8 cellular contexts compared by ENCODE assay signal in genomic region chr11:19259487-19260345, GRCh38. TPM values are rescaled to one million over a fixed set of nuclear protein-coding genes. Genes with fewer than 3 reads are reported as not detected.
DNase-seq lines count a peak whose midpoint lies in the region; ATAC-seq and TF ChIP-seq lines count a peak whose summit lies in the region.

No MANE protein-coding gene starts in this region.

- H3K4me3 ChIP-seq in fibroblast of pulmonary artery (replicated peaks; ENCODE audit: low read depth, low read length) (peak overlapping the region; percentile 21), tibial artery (peak overlapping the region in 1 of 2 donors; percentile 13)

- no peaks in the 10 kb centered on the region for H3K9me3 ChIP-seq in tibial artery

- H3K36me3 ChIP-seq in tibial artery, result no peaks in the 10 kb centered on the region

- peak; percentile 63 for DNase-seq in activated gamma-delta T cell treated with Interleukin-2 at 50 U/mL for 16 hours
- no peak for DNase-seq in activated gamma-delta T cell (lab: John Stamatoyannopoulos, UW)
- DNase-seq in OCI-M2 (lab: John Stamatoyannopoulos, UW; ENCODE audit: unreplicated experiment), result peak; percentile 23
- peak; percentile 23 to 27 for DNase-seq in activated T-helper 1 cell treated with anti-CD3 and anti-CD28 coated beads, Interleukin-2, amount 50 U/mL, for 16 hours (ENCODE audit: low read depth in 1 of 2, low spot score in 1 of 2)
- peak; percentile 69 for DNase-seq in fibroblast of pulmonary artery (ENCODE audit: low read depth)
- peak; percentile 67 for DNase-seq in omental fat pad (ENCODE audit: low spot score)
- peak; percentile 73 to 75 for DNase-seq in tibial artery

- no peak overlapping the region for H3K27ac ChIP-seq in tibial artery

- TF ChIP-seq CTCF in fibroblast of pulmonary artery (IDR thresholded peaks at IDR 0.05; ENCODE audit: low read length, missing control alignments) (peak; percentile 97), omental fat pad (IDR thresholded peaks at IDR 0.05) (peak in 2 of 3 donors; percentile 57 to 84), tibial artery (IDR thresholded peaks at IDR 0.05) (peak; percentile 77 to 96)

- H3K4me1 ChIP-seq in tibial artery, result no peaks in the 10 kb centered on the region

- H3K27me3 ChIP-seq in tibial artery, result peaks cover 0 to 5% of the 10 kb centered on the region in 2 donors

- peak; percentile 86 for ATAC-seq in HG03354 (IDR thresholded peaks at IDR 0.05; ENCODE audit: poor library complexity, severe bottlenecking, unreplicated experiment)
- peak; percentile 76 for ATAC-seq in omental fat pad (ENCODE audit: low FRiP score)

- intact Hi-C loops in tibial artery (cut with DNase I; ENCODE audit: low total_unique reads), result loop anchor here (5.0 kb wide), 1 partner anchor 293 kb away; no protein-coding TSS in a partner anchor

RNA-seq across cellular contexts. Expression of gene E2F8, which starts 19.0 kb away (rescaled TPM):
- under 1 TPM in 1 of 4 donors, not detected in 3; 0.60 TPM for total RNA-seq in omental fat pad

RNA-seq across cellular contexts. Expression of gene CSRP3, which starts 57.9 kb away (rescaled TPM):
- not detected for total RNA-seq in omental fat pad
